In genomic region chr20:23245553-23246128, GRCh38 we compare ENCODE assay signal across 8 cellular contexts.
DNase-seq lines count a peak whose midpoint lies in the region; ATAC-seq, FAIRE-seq and TF ChIP-seq lines count a peak whose summit lies in the region.

No MANE protein-coding gene starts in this region.

- no peak overlapping the region for H3K4me3 ChIP-seq in parathyroid adenoma (ENCODE audit: low read depth, low read length)

- H3K27me3 Mint-ChIP-seq in effector memory CD8-positive, alpha-beta T cell: peaks cover 11 to 43% of the 10 kb centered on the region in 2 donors

- H3K36me3 ChIP-seq in parathyroid adenoma (ENCODE audit: control insufficient read depth, insufficient read depth, low read length): no peaks in the 10 kb centered on the region

- no peak overlapping the region for H3K4me2 ChIP-seq in parathyroid adenoma (ENCODE audit: low read length)

- H3K9ac ChIP-seq in parathyroid adenoma: no peak overlapping the region

- TF ChIP-seq CTCF in GM12873 (IDR thresholded peaks at IDR 0.05; ENCODE audit: insufficient read depth, low read depth, low read length, missing control alignments) (peak; percentile 94), parathyroid adenoma (IDR thresholded peaks at IDR 0.05) (peak; percentile 21)

- peak; percentile 80 for FAIRE-seq in HTR-8/SVneo (lab: Jason Lieb, UNC)
- no peak for FAIRE-seq in RCC 7860 (lab: Jason Lieb, UNC)

- H3K27me3 ChIP-seq in parathyroid adenoma (ENCODE audit: control insufficient read depth, insufficient read depth, low read length): no peaks in the 10 kb centered on the region

- no peak overlapping the region for H2AFZ ChIP-seq in parathyroid adenoma

- no peak overlapping the region for H3K27ac Mint-ChIP-seq in effector memory CD8-positive, alpha-beta T cell

- H3K36me3 Mint-ChIP-seq in effector memory CD8-positive, alpha-beta T cell (ENCODE audit: insufficient read depth): no peaks in the 10 kb centered on the region

- H3K27ac ChIP-seq in parathyroid adenoma: no peak overlapping the region

- no peaks in the 10 kb centered on the region for H3K9me3 Mint-ChIP-seq in effector memory CD8-positive, alpha-beta T cell

- no peaks in the 10 kb centered on the region for H3K9me3 ChIP-seq in parathyroid adenoma (ENCODE audit: control insufficient read depth, low read length)

- DNase-seq in HTR-8/SVneo (ENCODE audit: insufficient read length, low spot score) (no peak), UCSD-AML1 (lab: John Stamatoyannopoulos, UW; ENCODE audit: unreplicated experiment) (peak; percentile 83), foreskin melanocyte (peak; percentile 15), RCC 7860 (ENCODE audit: low spot score) (no peak)
- DNase-seq in effector memory CD8-positive, alpha-beta T cell: no peak

- H3K4me1 ChIP-seq in parathyroid adenoma: no peaks in the 10 kb centered on the region

- no peak overlapping the region for H3K4me3 Mint-ChIP-seq in effector memory CD8-positive, alpha-beta T cell

- no peaks in the 10 kb centered on the region for H3K79me2 ChIP-seq in parathyroid adenoma

- peak; percentile 92 for ATAC-seq in GM21447 (IDR thresholded peaks at IDR 0.05; ENCODE audit: unreplicated experiment)
- no peak for ATAC-seq in effector memory CD8-positive, alpha-beta T cell (replicated peaks)

- H3K4me1 Mint-ChIP-seq in effector memory CD8-positive, alpha-beta T cell (ENCODE audit: low read depth in 2 of 2): no peaks in the 10 kb centered on the region

Comparison
In these comparisons a context has a peak if more than half of its experiments do, and no peak if none do; other contexts are left out.
1. DNase-seq: peak in UCSD-AML1 (single experiment) and foreskin melanocyte (single experiment); none in HTR-8/SVneo (single experiment), effector memory CD8-positive, alpha-beta T cell (0 of 3) and RCC 7860 (single experiment).